14 cellular contexts compared by ENCODE assay signal in genomic region chr13:110419391-110419791, GRCh38.
DNase-seq lines count a peak whose midpoint lies in the region; ATAC-seq and TF ChIP-seq lines count a peak whose summit lies in the region.
"Had no signal": no experiment of that assay in that cellular context is flagged by ENCODE, and none has a peak within 500 bp of the region (broad histone marks: within the 10 kb centered on the region; RNA-seq: fewer than 3 reads in every experiment).

No MANE protein-coding gene starts in this region.

- H3K9me3 ChIP-seq in right atrium auricular region (no peaks in the 10 kb centered on the region), ascending aorta (no peaks in the 10 kb centered on the region), lower lobe of right lung (no peaks in the 10 kb centered on the region), uterus (no peaks in the 10 kb centered on the region)

- H3K27ac ChIP-seq in right atrium auricular region (peak overlapping the region; percentile 93), ascending aorta (peak overlapping the region; percentile 90 to 91), lower lobe of right lung (peak overlapping the region; percentile 9), uterus (peak overlapping the region; percentile 91 to 97)

- H3K36me3 ChIP-seq in right atrium auricular region = peaks cover 5% of the 10 kb centered on the region
- peaks cover 0 to 4% of the 10 kb centered on the region in 2 donors for H3K36me3 ChIP-seq in ascending aorta
- no peaks in the 10 kb centered on the region for H3K36me3 ChIP-seq in lower lobe of right lung
- H3K36me3 ChIP-seq in uterus = no peaks in the 10 kb centered on the region

- no peak for TF ChIP-seq POLR2A in uterus (IDR thresholded peaks at IDR 0.05)

- TF ChIP-seq CTCF in right atrium auricular region (IDR thresholded peaks at IDR 0.05) = no peak
- TF ChIP-seq CTCF in ascending aorta (IDR thresholded peaks at IDR 0.05) = no peak
- TF ChIP-seq CTCF in lower lobe of right lung (IDR thresholded peaks at IDR 0.05) = no peak
- no peak for TF ChIP-seq CTCF in uterus (IDR thresholded peaks at IDR 0.05)

- H3K4me1 ChIP-seq in right atrium auricular region = peaks cover 0 to 75% of the 10 kb centered on the region in 2 donors
- H3K4me1 ChIP-seq in ascending aorta = peaks cover 23 to 54% of the 10 kb centered on the region in 2 donors
- H3K4me1 ChIP-seq in lower lobe of right lung = peaks cover 39% of the 10 kb centered on the region
- peaks cover 11 to 23% of the 10 kb centered on the region in 2 donors for H3K4me1 ChIP-seq in uterus

- no peak overlapping the region for H3K4me3 ChIP-seq in right atrium auricular region
- no peak overlapping the region for H3K4me3 ChIP-seq in ascending aorta
- H3K4me3 ChIP-seq in lower lobe of right lung = no peak overlapping the region
- H3K4me3 ChIP-seq in uterus = no peak overlapping the region

- H3K27me3 ChIP-seq in right atrium auricular region (no peaks in the 10 kb centered on the region), ascending aorta (no peaks in the 10 kb centered on the region), lower lobe of right lung (ENCODE audit: low read depth) (no peaks in the 10 kb centered on the region), uterus (no peaks in the 10 kb centered on the region)

- intact Hi-C loops in left ventricle myocardium superior (cut with micrococcal nuclease) = loop anchor here (10.0 kb wide), 2 partner anchors 115 to 185 kb away; partner anchors contain the start of genes COL4A1 and COL4A2
- intact Hi-C loops in ascending aorta (cut with DNase I) = no loop called here
- intact Hi-C loops in lower lobe of right lung (cut with DNase I) = no loop called here
- intact Hi-C loops in uterus (cut with DNase I; ENCODE audit: low total_unique reads) = loop anchor here (10.0 kb wide), 1 partner anchor 195 kb away; no protein-coding TSS in a partner anchor

- ATAC-seq in left ventricle myocardium superior (no peak), lower lobe of right lung (no peak), GM21737 (IDR thresholded peaks at IDR 0.05; ENCODE audit: unreplicated experiment) (no peak)
- ATAC-seq: activated CD8-positive, alpha-beta memory T cell treated with anti-CD3 and anti-CD28 coated beads, Interleukin-2, amount 10 ng/mL, durations not matched to agents 7 days and 5 days; activated naive CD8-positive, alpha-beta T cell treated with anti-CD3 and anti-CD28 coated beads, Interleukin-2, amount 50 U/mL, for 24 hours had no signal

- DNase-seq in right atrium auricular region (ENCODE audit: low spot score) = no peak
- no peak for DNase-seq in left ventricle myocardium superior
- no peak for DNase-seq in ascending aorta (ENCODE audit: low spot score in 2 of 2)
- DNase-seq in lower lobe of right lung = no peak
- DNase-seq in uterus = no peak
- no peak for DNase-seq in NCI-H1694 treated with DMSO at 0.1 percent for 48 hours (lab: John Stamatoyannopoulos, UW)
- DNase-seq in NCI-H2227 (lab: John Stamatoyannopoulos, UW; ENCODE audit: unreplicated experiment) = no peak
- DNase-seq: activated CD8-positive, alpha-beta memory T cell treated with anti-CD3 and anti-CD28 coated beads, Interleukin-2, amount 10 ng/mL, durations not matched to agents 7 days and 5 days; activated naive CD8-positive, alpha-beta T cell treated with anti-CD3 and anti-CD28 coated beads, Interleukin-2, amount 50 U/mL, for 24 hours; DMS153; KG1; NCI-H2081 treated with DMSO at 0.1 percent for 48 hours; stimulated activated naive CD4-positive, alpha-beta T cell had no signal

Comparison
In these comparisons a context has a peak if more than half of its experiments do, and no peak if none do; other contexts are left out.
1. H3K27ac ChIP-seq: peak in every context shown above with its lines; median percentile 94 in uterus; 93 in right atrium auricular region; 90 in ascending aorta; 9 in lower lobe of right lung.
2. intact Hi-C loops: an anchor here in left ventricle myocardium superior (10.0 kb wide) and uterus (10.0 kb wide); none called in ascending aorta and lower lobe of right lung.